Comparison of ENCODE assay signal across 22 cellular contexts in the genomic region with DNA sequence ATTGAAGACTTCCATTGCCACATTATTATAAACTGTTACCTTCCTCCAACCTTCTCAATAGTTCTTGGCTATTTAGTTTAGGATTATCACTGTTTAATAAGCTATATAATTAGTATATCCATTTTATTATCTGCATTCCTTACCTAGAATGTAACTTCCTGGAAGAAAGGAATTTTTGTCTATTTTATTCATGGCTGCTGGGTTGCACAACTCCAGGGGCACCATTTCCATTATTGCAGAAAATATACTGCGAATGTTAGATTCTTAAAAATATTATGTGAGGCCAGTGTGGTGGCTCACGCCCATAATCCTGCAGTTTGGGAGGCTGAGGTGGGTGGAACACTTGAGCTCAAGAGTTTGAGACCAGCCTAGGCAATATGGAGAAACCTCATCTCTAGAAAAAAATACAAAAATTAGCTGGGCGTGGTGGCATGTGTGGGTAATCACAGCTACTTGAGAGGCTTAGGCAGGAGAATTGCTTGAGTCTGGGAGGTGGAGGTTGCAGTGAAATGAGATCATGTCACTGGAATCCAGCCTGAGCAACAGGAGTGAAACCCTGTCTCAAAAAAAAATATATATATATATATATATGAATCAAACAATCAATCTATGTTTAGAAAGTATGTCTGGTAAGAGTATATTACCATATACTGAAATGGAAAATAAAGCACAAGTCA. TPM values are rescaled to one million over a fixed set of nuclear protein-coding genes. Genes with fewer than 3 reads are reported as not detected.
DNase-seq lines count a peak whose midpoint lies in the region; ATAC-seq, FAIRE-seq and TF ChIP-seq lines count a peak whose summit lies in the region.
"Had no signal": no experiment of that assay in that cellular context is flagged by ENCODE, and none has a peak within 500 bp of the region (broad histone marks: within the 10 kb centered on the region; RNA-seq: fewer than 3 reads in every experiment).

No MANE protein-coding gene starts in this region.

- BruUV-seq in IMR-90 (replicated peaks; lab: Mats Ljungman, UMichigan): no TSS peak

- FAIRE-seq in GM19239 (lab: Jason Lieb, UNC): no peak
- FAIRE-seq: A549 had no signal

- H3K18ac ChIP-seq in IMR-90 (ENCODE audit: low read depth, low read length): peak overlapping the region; percentile 6; the same call in 1 of the 2 replicates

- TF ChIP-seq RAD21 in IMR-90 (IDR thresholded peaks at IDR 0.05; ENCODE audit: low read length): no peak

- peak overlapping the region; percentile 25 for H3K27ac Mint-ChIP-seq in activated CD8-positive, alpha-beta T cell treated with anti-CD3 and anti-CD28 coated beads for 36 hours
- H3K27ac Mint-ChIP-seq in activated CD8-positive, alpha-beta T cell treated with anti-CD3 and anti-CD28 coated beads, Interleukin-2, amount 10 ng/mL, durations not matched to agents 7 days and 5 days: no peak overlapping the region
- H3K27ac Mint-ChIP-seq in naive thymus-derived CD4-positive, alpha-beta T cell: peak overlapping the region in 8 of 9 donors; percentile 21 to 92 (median 84)
- H3K27ac Mint-ChIP-seq: activated CD4-positive, alpha-beta T cell treated with anti-CD3 and anti-CD28 coated beads, Interleukin-2, amount 10 ng/mL, durations not matched to agents 24 days and 14 days had no signal

- peaks cover 37% of the 10 kb centered on the region for H3K4me1 Mint-ChIP-seq in activated CD8-positive, alpha-beta T cell treated with anti-CD3 and anti-CD28 coated beads for 36 hours (ENCODE audit: low read depth)
- peaks cover 18% of the 10 kb centered on the region for H3K4me1 Mint-ChIP-seq in activated CD8-positive, alpha-beta T cell treated with anti-CD3 and anti-CD28 coated beads, Interleukin-2, amount 10 ng/mL, durations not matched to agents 7 days and 5 days (ENCODE audit: low read depth)
- peaks cover 13 to 44% (median 34%) of the 10 kb centered on the region in 7 donors for H3K4me1 Mint-ChIP-seq in naive thymus-derived CD4-positive, alpha-beta T cell

- H3K23ac ChIP-seq in IMR-90 (ENCODE audit: low read depth, low read length): no peak overlapping the region

- H3K14ac ChIP-seq in IMR-90 (replicated peaks; ENCODE audit: low read depth, low read length): no peak overlapping the region; the same call in 1 of the 2 replicates

- H3K27ac ChIP-seq in IMR-90 (ENCODE audit: insufficient read depth, low read length) (no peak overlapping the region), brain microvascular endothelial cell (peak overlapping the region; percentile 22)
- no peak overlapping the region for H3K27ac ChIP-seq in naive thymus-derived CD4-positive, alpha-beta T cell (ENCODE audit: low read depth, low read length)
- H3K27ac ChIP-seq: KMS-11, vagina had no signal

- H3K36me3 ChIP-seq in IMR-90 (ENCODE audit: control insufficient read depth, insufficient read depth, low read length) (no peaks in the 10 kb centered on the region), brain microvascular endothelial cell (replicated peaks) (no peaks in the 10 kb centered on the region)
- no peaks in the 10 kb centered on the region for H3K36me3 ChIP-seq in naive thymus-derived CD4-positive, alpha-beta T cell (ENCODE audit: control insufficient read depth in 2 of 3, insufficient read depth in 3 of 3, low read length in 3 of 3)
- H3K36me3 ChIP-seq: vagina had no signal

- POLR2A ChIA-PET in activated CD8-positive, alpha-beta T cell treated with anti-CD3 and anti-CD28 coated beads for 36 hours (lab: Charles Lee): no interaction called here
- POLR2A ChIA-PET in activated CD8-positive, alpha-beta T cell treated with anti-CD3 and anti-CD28 coated beads, Interleukin-2, amount 10 ng/mL, durations not matched to agents 7 days and 5 days (lab: Charles Lee): no interaction called here
- POLR2A ChIA-PET in IMR-90 (lab: Charles Lee; ENCODE audit: unreplicated experiment): no interaction called here
- POLR2A ChIA-PET in naive thymus-derived CD4-positive, alpha-beta T cell (lab: Charles Lee): no interaction called here

- DNase-seq in activated CD8-positive, alpha-beta T cell treated with anti-CD3 and anti-CD28 coated beads for 36 hours: no peak
- DNase-seq in activated CD8-positive, alpha-beta T cell treated with anti-CD3 and anti-CD28 coated beads, Interleukin-2, amount 10 ng/mL, durations not matched to agents 7 days and 5 days: no peak
- DNase-seq in IMR-90 (no peak), brain microvascular endothelial cell (no peak), NCI-H510A treated with DMSO at 0.1 percent for 48 hours (lab: John Stamatoyannopoulos, UW) (no peak), GM13976 (ENCODE audit: low spot score) (no peak), GM19239 (ENCODE audit: insufficient read length, low spot score) (no peak)
- no peak for DNase-seq in naive thymus-derived CD4-positive, alpha-beta T cell
- DNase-seq: activated CD4-positive, alpha-beta T cell treated with anti-CD3 and anti-CD28 coated beads, Interleukin-2, amount 10 ng/mL, durations not matched to agents 24 days and 14 days; activated naive CD8-positive, alpha-beta T cell treated with anti-CD3 and anti-CD28 coated beads for 36 hours; activated T-cell treated with anti-CD3 and anti-CD28 coated beads, Interleukin-2, amount 50 U/mL, for 1 hour; NCI-H2029; NCI-H446 treated with DMSO at 0.1 percent for 48 hours; nucleus accumbens; Right ventricle myocardium superior; stimulated activated CD4-positive, alpha-beta T cell treated with anti-CD3 and anti-CD28 coated beads, Interleukin-12 subunit alpha, Interleukin-12 subunit beta, amount 100 ng/mL, for 4 hours; stimulated activated CD8-positive, alpha-beta memory T cell treated with anti-CD3 and anti-CD28 coated beads, Interleukin-4, amount 100 ng/mL, for 48 hours; substantia nigra; T-cell had no signal

- no peak overlapping the region for H3K4me3 Mint-ChIP-seq in activated CD8-positive, alpha-beta T cell treated with anti-CD3 and anti-CD28 coated beads for 36 hours
- no peak overlapping the region for H3K4me3 Mint-ChIP-seq in activated CD8-positive, alpha-beta T cell treated with anti-CD3 and anti-CD28 coated beads, Interleukin-2, amount 10 ng/mL, durations not matched to agents 7 days and 5 days
- peak overlapping the region in 7 of 10 donors; percentile 41 to 76 (median 58) for H3K4me3 Mint-ChIP-seq in naive thymus-derived CD4-positive, alpha-beta T cell

- H3K27me3 ChIP-seq in IMR-90 (ENCODE audit: control insufficient read depth, insufficient read depth, low read length): no peaks in the 10 kb centered on the region
- H3K27me3 ChIP-seq in brain microvascular endothelial cell (replicated peaks): no peaks in the 10 kb centered on the region
- no peaks in the 10 kb centered on the region for H3K27me3 ChIP-seq in naive thymus-derived CD4-positive, alpha-beta T cell (ENCODE audit: control insufficient read depth in 2 of 2, insufficient read depth in 2 of 2, low read length in 2 of 2)
- H3K27me3 ChIP-seq: vagina had no signal

- H2AK5ac ChIP-seq in IMR-90 (ENCODE audit: low read depth, low read length): no peak overlapping the region

- CTCF ChIA-PET in activated CD8-positive, alpha-beta T cell treated with anti-CD3 and anti-CD28 coated beads for 36 hours (lab: Charles Lee): interaction anchor here (4.0 kb wide), 1 partner anchor 20 kb away, joined by 20 read pairs; the partner anchor contains the start of gene CLDN1
- CTCF ChIA-PET in activated CD8-positive, alpha-beta T cell treated with anti-CD3 and anti-CD28 coated beads, Interleukin-2, amount 10 ng/mL, durations not matched to agents 7 days and 5 days (lab: Charles Lee): interaction anchor here (1.6 to 2.6 kb wide), 2 partner anchors 20 to 341 kb away, joined by 4 to 6 read pairs; partner anchors contain the start of gene CLDN1
- CTCF ChIA-PET in IMR-90 (lab: Yijun Ruan, JAX): interaction anchor here (1.1 to 1.8 kb wide), 2 partner anchors 20 to 21 kb away, joined by 3 to 6 read pairs; partner anchors contain the start of gene CLDN1
- CTCF ChIA-PET in naive thymus-derived CD4-positive, alpha-beta T cell (lab: Charles Lee): no interaction called here

- H2BK20ac ChIP-seq in IMR-90 (ENCODE audit: low read depth, low read length): no peak overlapping the region

- no peak overlapping the region for H3K4me2 ChIP-seq in IMR-90 (ENCODE audit: low read depth, low read length)
- H3K4me2 ChIP-seq: KMS-11 had no signal

- H3K36me3 Mint-ChIP-seq in activated CD8-positive, alpha-beta T cell treated with anti-CD3 and anti-CD28 coated beads for 36 hours (ENCODE audit: low read depth): no peaks in the 10 kb centered on the region
- no peaks in the 10 kb centered on the region for H3K36me3 Mint-ChIP-seq in activated CD8-positive, alpha-beta T cell treated with anti-CD3 and anti-CD28 coated beads, Interleukin-2, amount 10 ng/mL, durations not matched to agents 7 days and 5 days (ENCODE audit: low read depth)
- peaks cover 0 to 4% (median 0%) of the 10 kb centered on the region in 5 donors for H3K36me3 Mint-ChIP-seq in naive thymus-derived CD4-positive, alpha-beta T cell
- H3K36me3 Mint-ChIP-seq: T-cell had no signal

- no CpG with 5 or more reads among the region's 3 CpGs for WGBS in IMR-90 (ENCODE audit: extremely low coverage in 2 of 2, insufficient read length in 1 of 2), 2 experiments

- no peak for ATAC-seq in activated CD8-positive, alpha-beta T cell treated with anti-CD3 and anti-CD28 coated beads for 36 hours
- no peak for ATAC-seq in activated CD8-positive, alpha-beta T cell treated with anti-CD3 and anti-CD28 coated beads, Interleukin-2, amount 10 ng/mL, durations not matched to agents 7 days and 5 days
- no peak; the same call in 1 of the 2 replicates for ATAC-seq in IMR-90 (ENCODE audit: low read depth)
- no peak for ATAC-seq in naive thymus-derived CD4-positive, alpha-beta T cell
- ATAC-seq: A549 had no signal

- H4K8ac ChIP-seq in IMR-90 (ENCODE audit: low read depth in 2 of 2, low read length in 2 of 2): 0 out of 4 replicates have a peak overlapping the region, but pooled peaks of 1 of the 2 experiments have one; percentile 28

- peaks cover 0 to 3% of the 10 kb centered on the region in 2 experiments; a peak in 1 of 4 replicates for H3K79me1 ChIP-seq in IMR-90 (ENCODE audit: low read depth in 1 of 2, low read length in 2 of 2)

- no peaks in the 10 kb centered on the region for H3K9me3 ChIP-seq in IMR-90 (ENCODE audit: control insufficient read depth, insufficient read depth, low read length)
- H3K9me3 ChIP-seq in naive thymus-derived CD4-positive, alpha-beta T cell (ENCODE audit: control insufficient read depth in 2 of 3, low read length in 3 of 3): no peaks in the 10 kb centered on the region
- H3K9me3 ChIP-seq: A549, vagina had no signal

- no peaks in the 10 kb centered on the region for H4K20me1 ChIP-seq in IMR-90 (ENCODE audit: insufficient read depth, low read length)

- no peak overlapping the region for H4K5ac ChIP-seq in IMR-90 (ENCODE audit: low read depth, low read length)

- H3K56ac ChIP-seq in IMR-90 (ENCODE audit: extremely low read depth, insufficient read depth, low read length): no peak overlapping the region

- H4K91ac ChIP-seq in IMR-90 (ENCODE audit: insufficient read depth, low read depth, low read length): 0 out of 2 replicates have a peak overlapping the region, but pooled peaks have one; percentile 21

- intact Hi-C loops in activated CD8-positive, alpha-beta T cell treated with anti-CD3 and anti-CD28 coated beads for 36 hours (cut with micrococcal nuclease): no loop called here
- intact Hi-C loops in IMR-90 (cut with micrococcal nuclease): no loop called here
- intact Hi-C loops in naive thymus-derived CD4-positive, alpha-beta T cell (cut with micrococcal nuclease): no loop called here

- H2BK120ac ChIP-seq in IMR-90 (ENCODE audit: low read depth, low read length): no peak overlapping the region

- peaks cover 10% of the 10 kb centered on the region for H3K27me3 Mint-ChIP-seq in activated CD8-positive, alpha-beta T cell treated with anti-CD3 and anti-CD28 coated beads for 36 hours
- peaks cover 4% of the 10 kb centered on the region for H3K27me3 Mint-ChIP-seq in activated CD8-positive, alpha-beta T cell treated with anti-CD3 and anti-CD28 coated beads, Interleukin-2, amount 10 ng/mL, durations not matched to agents 7 days and 5 days (ENCODE audit: low read depth)
- peaks cover 4 to 13% (median 9%) of the 10 kb centered on the region in 5 donors for H3K27me3 Mint-ChIP-seq in naive thymus-derived CD4-positive, alpha-beta T cell

- no peak overlapping the region for H2AK9ac ChIP-seq in IMR-90 (replicated peaks; ENCODE audit: low read depth, low read length, poor library complexity)

- in situ Hi-C loops in IMR-90 (cut with MboI; ENCODE audit: low sequenced_read_pairs) (no loop called here), brain microvascular endothelial cell (cut with HindIII; ENCODE audit: low pct_ligation_motif_present, low sequenced_read_pairs) (no loop called here), GM13976 (cut with MboI; ENCODE audit: low sequenced_read_pairs, unreplicated experiment) (no loop called here)

- TF ChIP-seq CTCF in activated CD8-positive, alpha-beta T cell treated with anti-CD3 and anti-CD28 coated beads for 36 hours (IDR thresholded peaks at IDR 0.05): no peak
- TF ChIP-seq CTCF in IMR-90 (conservative IDR thresholded peaks at IDR 0.05; ENCODE audit: low read depth, low read length) (no peak), brain microvascular endothelial cell (IDR thresholded peaks at IDR 0.05; ENCODE audit: low read depth, low read length, missing control alignments) (no peak), GM13976 (IDR thresholded peaks at IDR 0.05; ENCODE audit: borderline replicate concordance, control extremely low read depth, extremely low read depth, insufficient read depth, missing control alignments) (no peak)

- H3K9me3 Mint-ChIP-seq in activated CD8-positive, alpha-beta T cell treated with anti-CD3 and anti-CD28 coated beads for 36 hours: no peaks in the 10 kb centered on the region
- H3K9me3 Mint-ChIP-seq in activated CD8-positive, alpha-beta T cell treated with anti-CD3 and anti-CD28 coated beads, Interleukin-2, amount 10 ng/mL, durations not matched to agents 7 days and 5 days (ENCODE audit: insufficient read depth): no peaks in the 10 kb centered on the region
- peaks cover 0 to 3% (median 0%) of the 10 kb centered on the region in 11 donors for H3K9me3 Mint-ChIP-seq in naive thymus-derived CD4-positive, alpha-beta T cell
- H3K9me3 Mint-ChIP-seq: T-cell had no signal

- dilution Hi-C loops in IMR-90 (cut with HindIII; ENCODE audit: low sequenced_read_pairs, unreplicated experiment): no loop called here

- H2BK15ac ChIP-seq in IMR-90 (ENCODE audit: low read depth, low read length): no peak overlapping the region

- no peak overlapping the region for H2BK5ac ChIP-seq in IMR-90 (ENCODE audit: low read depth, low read length, poor library complexity, severe bottlenecking)

- peaks cover 3% of the 10 kb centered on the region for H3K4me1 ChIP-seq in IMR-90 (ENCODE audit: control insufficient read depth, insufficient read depth, low read length)
- H3K4me1 ChIP-seq in naive thymus-derived CD4-positive, alpha-beta T cell (ENCODE audit: control insufficient read depth in 2 of 2, insufficient read depth in 2 of 2, low read length in 2 of 2): peaks cover 0 to 31% of the 10 kb centered on the region in 2 donors
- H3K4me1 ChIP-seq: vagina had no signal

- peaks cover 4% of the 10 kb centered on the region; the same call in 1 of the 2 replicates for H3K9me1 ChIP-seq in IMR-90 (ENCODE audit: insufficient read depth, low read length)

- H3K4me3 ChIP-seq in IMR-90 (ENCODE audit: insufficient read depth, low read depth, low read length): no peak overlapping the region
- H3K4me3 ChIP-seq in brain microvascular endothelial cell (ENCODE audit: low read depth, low read length): no peak overlapping the region
- H3K4me3 ChIP-seq in naive thymus-derived CD4-positive, alpha-beta T cell (ENCODE audit: low read length): no peak overlapping the region
- H3K4me3 ChIP-seq: A549, vagina had no signal

- no peak for TF ChIP-seq POLR2A in IMR-90 (IDR thresholded peaks at IDR 0.05; ENCODE audit: low read depth, low read length)

- peak overlapping the region; percentile 0; the same call in 1 of the 2 replicates for H3K4ac ChIP-seq in IMR-90 (ENCODE audit: low read depth, low read length)

- no peak overlapping the region for H2AFZ ChIP-seq in IMR-90 (replicated peaks; ENCODE audit: low read length, poor library complexity)

- H3K9ac ChIP-seq in IMR-90 (ENCODE audit: low read depth, low read length): no peak overlapping the region
- H3K9ac ChIP-seq: KMS-11 had no signal

RNA-seq across cellular contexts. Expression of gene CLDN1, which starts 19.9 kb away (rescaled TPM):
- total RNA-seq in activated CD8-positive, alpha-beta T cell treated with anti-CD3 and anti-CD28 coated beads for 36 hours: under 1 TPM; 0.58 to 0.77 TPM
- not detected for total RNA-seq in activated CD8-positive, alpha-beta T cell treated with anti-CD3 and anti-CD28 coated beads, Interleukin-2, amount 10 ng/mL, durations not matched to agents 7 days and 5 days
- 4.7 and 7.2 TPM in 2 replicates for total RNA-seq in IMR-90 (2012; rRNA removed)
- polyA plus RNA-seq in IMR-90 (2012; rRNA removed): 6.3 and 7.3 TPM in 2 replicates
- 3.2 and 5.2 TPM in 2 replicates for polyA plus RNA-seq in IMR-90 (2012; cell fraction: cytosol; rRNA removed)
- polyA plus RNA-seq in IMR-90 (2012; cell fraction: nucleus; rRNA removed; ENCODE audit: low replicate concordance): 2.0 and 8.6 TPM in 2 replicates
- total RNA-seq in naive thymus-derived CD4-positive, alpha-beta T cell: under 1 TPM in 2 of 5 experiments, not detected in 3; 0.08 to 0.32 TPM
- under 1 TPM in 1 of 2 donors, not detected in 1; 0.22 TPM for polyA plus RNA-seq in naive thymus-derived CD4-positive, alpha-beta T cell
- total RNA-seq: Right ventricle myocardium superior had no signal

Comparison
In these comparisons a context has a peak if more than half of its experiments do, and no peak if none do; other contexts are left out.
1. H3K4me3 Mint-ChIP-seq: peak in naive thymus-derived CD4-positive, alpha-beta T cell (7 of 10); none in activated CD8-positive, alpha-beta T cell treated with anti-CD3 and anti-CD28 coated beads for 36 hours (single experiment) and activated CD8-positive, alpha-beta T cell treated with anti-CD3 and anti-CD28 coated beads, Interleukin-2, amount 10 ng/mL, durations not matched to agents 7 days and 5 days (single experiment).